9 cellular contexts compared by ENCODE assay signal in genomic region chr19:3335431-3336350, GRCh38. TPM values are rescaled to one million over a fixed set of nuclear protein-coding genes. Genes with fewer than 3 reads are reported as not detected.
DNase-seq lines count a peak whose midpoint lies in the region; ATAC-seq lines count a peak whose summit lies in the region.
"Had no signal": no experiment of that assay in that cellular context is flagged by ENCODE, and none has a peak within 500 bp of the region (broad histone marks: within the 10 kb centered on the region; RNA-seq: fewer than 3 reads in every experiment).

No MANE protein-coding gene starts in this region.

- H3K27ac ChIP-seq in right cardiac atrium (ENCODE audit: low read length): peak overlapping the region; percentile 70

- H3K36me3 ChIP-seq in adipocyte (ENCODE audit: control insufficient read depth, insufficient read depth, low read length, severe bottlenecking) (no peaks in the 10 kb centered on the region), HAP-1 (replicated peaks) (no peaks in the 10 kb centered on the region)

- no peaks in the 10 kb centered on the region for H3K9me3 ChIP-seq in adipocyte (ENCODE audit: control insufficient read depth, low read length)
- no peaks in the 10 kb centered on the region for H3K9me3 ChIP-seq in right cardiac atrium (ENCODE audit: control insufficient read depth, low read length)
- no peaks in the 10 kb centered on the region for H3K9me3 ChIP-seq in HAP-1

- WGBS in right cardiac atrium: 73% methylated on average over 15 of the region's 15 CpGs

- H3K9ac ChIP-seq in adipocyte (ENCODE audit: low read length): peak overlapping the region; percentile 82

- in situ Hi-C loops in HAP-1 (cut with MboI; ENCODE audit: low sequenced_read_pairs): no loop called here

- H3K4me3 ChIP-seq in adipocyte (ENCODE audit: low read length) (peak overlapping the region; percentile 60), right cardiac atrium (ENCODE audit: low read length) (no peak overlapping the region), HAP-1 (no peak overlapping the region)

- H3K4me1 ChIP-seq in adipocyte (ENCODE audit: control insufficient read depth, insufficient read depth, low read length): peaks cover 42% of the 10 kb centered on the region
- H3K4me1 ChIP-seq in right cardiac atrium (ENCODE audit: control insufficient read depth, insufficient read depth, low read length): peaks cover 17% of the 10 kb centered on the region
- peaks cover 4% of the 10 kb centered on the region; the same call in 1 of the 2 replicates for H3K4me1 ChIP-seq in HAP-1

- DNase-seq in AG20443 (ENCODE audit: low spot score) (peak; percentile 67), adipocyte (ENCODE audit: low read depth) (peak; percentile 43), right cardiac atrium (peak; percentile 78 to 87 (median 81)), renal cortical epithelial cell (ENCODE audit: low read depth) (peak; percentile 67), RKO (ENCODE audit: low spot score) (no peak), HAP-1 (ENCODE audit: low spot score in 2 of 2) (no peak), glomerular visceral epithelial cell (ENCODE audit: extremely low spot score) (no peak)
- DNase-seq: activated CD8-positive, alpha-beta memory T cell treated with anti-CD3 and anti-CD28 coated beads, Interleukin-2, amount 50 U/mL, for 48 hours had no signal

- H3K27me3 ChIP-seq in adipocyte (replicated peaks; ENCODE audit: control insufficient read depth, insufficient read depth, low read length) (no peaks in the 10 kb centered on the region), right cardiac atrium (ENCODE audit: control insufficient read depth, insufficient read depth) (no peaks in the 10 kb centered on the region), HAP-1 (ENCODE audit: low read depth) (0 out of 2 replicates have a peak, but pooled peaks cover 2% of the 10 kb centered on the region)

- ATAC-seq in right cardiac atrium (peak; percentile 59 to 79), HG02884 (IDR thresholded peaks at IDR 0.05; ENCODE audit: unreplicated experiment) (no peak)

- intact Hi-C loops in right cardiac atrium (cut with DNase I): no loop called here

RNA-seq across cellular contexts. Expression of gene NFIC, which starts 30.7 kb away (rescaled TPM):
- total RNA-seq in right cardiac atrium: 100 to 1,000 TPM; 175 to 223 (median 188) TPM
- polyA plus RNA-seq in right cardiac atrium: 186 TPM
- total RNA-seq in renal cortical epithelial cell: 17.2 and 107 TPM in 2 replicates

Comparison
In these comparisons a context has a peak if more than half of its experiments do, and no peak if none do; other contexts are left out.
1. DNase-seq: peak in AG20443 (single experiment), adipocyte (single experiment), right cardiac atrium (3 of 3) and renal cortical epithelial cell (single experiment); none in RKO (single experiment), HAP-1 (0 of 2) and glomerular visceral epithelial cell (single experiment).